In the genomic region with DNA sequence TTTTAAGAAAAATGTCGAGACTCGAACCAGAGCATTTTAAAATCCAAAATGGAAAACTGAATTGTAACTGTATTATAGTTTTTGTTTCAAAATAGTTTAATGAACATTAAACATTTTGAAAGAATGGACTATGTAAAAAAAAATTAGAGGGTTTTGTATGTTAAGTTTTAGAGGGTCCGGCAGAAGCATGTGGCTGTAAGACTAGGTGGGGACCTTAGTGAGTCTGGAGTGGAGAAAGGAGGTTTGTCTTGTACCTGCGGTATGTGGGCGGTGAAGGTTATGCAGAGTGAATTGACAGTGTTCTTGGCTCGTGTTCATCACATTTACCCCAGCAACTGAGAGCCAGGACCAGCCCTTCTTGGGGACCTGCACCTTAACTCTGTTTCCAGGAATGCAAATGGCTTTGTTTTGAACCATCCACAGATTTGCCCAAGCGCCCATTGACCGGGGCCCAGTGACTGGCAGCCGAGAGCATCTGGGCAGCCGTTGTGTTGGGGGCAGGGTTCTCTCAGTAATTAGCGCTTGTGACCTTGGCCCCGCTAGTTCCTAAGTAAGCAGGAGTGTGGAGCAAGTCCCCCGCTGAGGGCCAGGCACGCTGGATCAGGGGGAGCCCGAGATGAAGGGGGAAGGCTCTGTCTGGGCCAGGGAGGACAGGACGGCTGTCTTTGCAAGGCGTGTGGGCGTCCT, we compare ENCODE assay signal across 8 cellular contexts. TPM values are rescaled to one million over a fixed set of nuclear protein-coding genes. Genes with fewer than 3 reads are reported as not detected.
DNase-seq lines count a peak whose midpoint lies in the region; ATAC-seq, FAIRE-seq and TF ChIP-seq lines count a peak whose summit lies in the region.

No MANE protein-coding gene starts in this region.

- H3K4me1 Mint-ChIP-seq in CD8-positive, alpha-beta memory T cell: peaks cover 18 to 44% (median 25%) of the 10 kb centered on the region in 3 donors

- TSS peak; percentile 82 for BruUV-seq in GM12878 (replicated peaks; lab: Mats Ljungman, UMichigan)

- 91% methylated on average over 18 of the region's 18 CpGs for WGBS in GM12878 (ENCODE audit: insufficient coverage, insufficient replicate concordance, low lambda C conversion rate, missing lambda C conversion rate)

- TF ChIP-seq CTCF in GM12878 (IDR thresholded peaks at IDR 0.05 in 2 of 3, conservative IDR thresholded peaks at IDR 0.05 in 1 of 3; ENCODE audit: control insufficient read depth in 2 of 3, extremely low read depth in 1 of 3, insufficient read depth in 1 of 3, low read depth in 3 of 3, low read length in 3 of 3): no peak

- peak overlapping the region; percentile 93 to 100 (median 99) for H3K27ac Mint-ChIP-seq in CD8-positive, alpha-beta memory T cell

- CTCF ChIA-PET in CD8-positive, alpha-beta memory T cell (lab: Charles Lee): interaction anchor here (1.2 to 6.7 kb wide), 5 partner anchors 9 to 89 kb away, joined by 3 to 120 read pairs (median 6); no protein-coding TSS in a partner anchor
- CTCF ChIA-PET in GM12878 (lab: Yijun Ruan, JAX): interaction anchor here (0.7 to 1.2 kb wide), 2 partner anchors 14 to 115 kb away, joined by 3 read pairs; no protein-coding TSS in a partner anchor

- DNase-seq in CD8-positive, alpha-beta memory T cell: peak in 2 of 5 donors; percentile 47 to 67
- DNase-seq in NCI-H146 treated with DMSO at 0.1 percent for 48 hours (lab: John Stamatoyannopoulos, UW; ENCODE audit: unreplicated experiment) (peak; percentile 96), GM12878 (ENCODE audit: low read depth, low spot score) (no peak), HuH-7.5 (ENCODE audit: low spot score) (no peak)

- H3K9ac ChIP-seq in GM12878 (ENCODE audit: control insufficient read depth, insufficient read depth, low read length): peak overlapping the region; percentile 81
- peak overlapping the region in 1 of 2 donors; percentile 99 for H3K9ac ChIP-seq in stomach smooth muscle (ENCODE audit: low read length in 2 of 2)

- peaks cover 13 to 39% (median 37%) of the 10 kb centered on the region in 3 donors for H3K36me3 Mint-ChIP-seq in CD8-positive, alpha-beta memory T cell

- RAD21 ChIA-PET in GM12878 (lab: Charles Lee; ENCODE audit: unreplicated experiment): interaction anchor here (0.6 to 6.3 kb wide), 6 partner anchors 25 to 89 kb away, joined by 3 to 98 read pairs (median 66); no protein-coding TSS in a partner anchor

- POLR2A ChIA-PET in CD8-positive, alpha-beta memory T cell (lab: Charles Lee): interaction anchor here (1.3 to 6.8 kb wide), 15 partner anchors 9 to 163 kb away, joined by 5 to 505 read pairs (median 35); no protein-coding TSS in a partner anchor
- POLR2A ChIA-PET in GM12878 (lab: Charles Lee): interaction anchor here (1.5 to 4.0 kb wide), 6 partner anchors 14 to 103 kb away, joined by 3 to 54 read pairs (median 10); no protein-coding TSS in a partner anchor

- no peaks in the 10 kb centered on the region for H4K20me1 ChIP-seq in GM12878 (ENCODE audit: control insufficient read depth, insufficient read depth)

- intact Hi-C loops in GM12878 (cut with micrococcal nuclease; ENCODE audit: unreplicated experiment): loop anchor here (10.0 kb wide), 4 partner anchors 248 to 868 kb away; no protein-coding TSS in a partner anchor

- peak; percentile 58; the same call in 1 of the 2 replicates for TF ChIP-seq POLR2A in GM12878 (IDR thresholded peaks at IDR 0.05; ENCODE audit: low read depth, low read length)

- FAIRE-seq in GM12878 (lab: Jason Lieb, UNC): no peak

- H3K4me3 ChIP-seq in CD8-positive, alpha-beta memory T cell (ENCODE audit: low read length): peak overlapping the region; percentile 79
- H3K4me3 ChIP-seq in GM12878 (peak overlapping the region; percentile 78), stomach smooth muscle (ENCODE audit: low read length in 2 of 2) (peak overlapping the region; percentile 85 to 89)

- peaks cover 4 to 10% (median 6%) of the 10 kb centered on the region in 5 donors for H3K9me3 Mint-ChIP-seq in CD8-positive, alpha-beta memory T cell

- TF ChIP-seq RAD21 in GM12878 (IDR thresholded peaks at IDR 0.05; ENCODE audit: insufficient read depth, low read depth, low read length): no peak

- peaks cover 0 to 25% of the 10 kb centered on the region in 2 donors for H3K27me3 Mint-ChIP-seq in CD8-positive, alpha-beta memory T cell

- ATAC-seq in GM12878: no peak
- no peak for ATAC-seq in HG03135 (IDR thresholded peaks at IDR 0.05; ENCODE audit: unreplicated experiment)
- ATAC-seq in GM21737 (IDR thresholded peaks at IDR 0.05; ENCODE audit: unreplicated experiment): no peak

- H3K27ac ChIP-seq in CD8-positive, alpha-beta memory T cell (ENCODE audit: low read depth, low read length): peak overlapping the region; percentile 100
- H3K27ac ChIP-seq in GM12878 (ENCODE audit: control insufficient read depth, insufficient read depth) (peak overlapping the region; percentile 96), layer of hippocampus (ENCODE audit: low read depth, low read length) (peak overlapping the region; percentile 99), stomach smooth muscle (ENCODE audit: low read length) (peak overlapping the region; percentile 100)

- no peaks in the 10 kb centered on the region for H3K9me3 ChIP-seq in CD8-positive, alpha-beta memory T cell (ENCODE audit: low read length)
- H3K9me3 ChIP-seq in GM12878 (replicated peaks; ENCODE audit: control insufficient read depth, insufficient read depth, low read length) (no peaks in the 10 kb centered on the region; the same call in 2 of the 3 replicates), stomach smooth muscle (ENCODE audit: control insufficient read depth in 2 of 2, low read length in 2 of 2) (no peaks in the 10 kb centered on the region)

- H3K27me3 ChIP-seq in CD8-positive, alpha-beta memory T cell (ENCODE audit: insufficient read depth, low read length, poor library complexity, severe bottlenecking): no peaks in the 10 kb centered on the region
- H3K27me3 ChIP-seq in GM12878 (replicated peaks in 1 of 2; ENCODE audit: control insufficient read depth in 2 of 2, insufficient read depth in 2 of 2, low read length in 1 of 2): no peaks in the 10 kb centered on the region
- H3K27me3 ChIP-seq in layer of hippocampus (ENCODE audit: control insufficient read depth, insufficient read depth, low read length): no peaks in the 10 kb centered on the region
- no peaks in the 10 kb centered on the region for H3K27me3 ChIP-seq in stomach smooth muscle (ENCODE audit: control insufficient read depth in 1 of 2, insufficient read depth in 2 of 2, low read length in 2 of 2)

- H3K36me3 ChIP-seq in CD8-positive, alpha-beta memory T cell (ENCODE audit: insufficient read depth, low read length): peaks cover 6% of the 10 kb centered on the region
- H3K36me3 ChIP-seq in GM12878 (ENCODE audit: control insufficient read depth in 2 of 2, insufficient read depth in 2 of 2, low read length in 1 of 2) (peaks cover 5 to 8% of the 10 kb centered on the region in 2 experiments), stomach smooth muscle (ENCODE audit: control insufficient read depth in 2 of 2, insufficient read depth in 2 of 2, low read length in 2 of 2) (peaks cover 5% of the 10 kb centered on the region in 2 donors)

- TF ChIP-seq EP300 in GM12878 (IDR thresholded peaks at IDR 0.05; ENCODE audit: borderline replicate concordance in 1 of 2, control insufficient read depth in 1 of 2, low read depth in 2 of 2, low read length in 2 of 2): no peak

- peaks cover 16% of the 10 kb centered on the region for H3K4me1 ChIP-seq in CD8-positive, alpha-beta memory T cell (ENCODE audit: insufficient read depth, low read length)
- peaks cover 13% of the 10 kb centered on the region for H3K4me1 ChIP-seq in GM12878 (ENCODE audit: control insufficient read depth, insufficient read depth, low read length)
- peaks cover 15% of the 10 kb centered on the region for H3K4me1 ChIP-seq in stomach smooth muscle (ENCODE audit: control insufficient read depth, insufficient read depth, low read length)

- peaks cover 39% of the 10 kb centered on the region for H3K79me2 ChIP-seq in GM12878 (ENCODE audit: control insufficient read depth, insufficient read depth, low read length)

- SMC1A ChIA-PET in GM12878 (lab: Charles Lee; ENCODE audit: uncharacterized antibody, unreplicated experiment): interaction anchor here (2.0 to 6.8 kb wide), 5 partner anchors 14 to 65 kb away, joined by 7 to 73 read pairs (median 43); no protein-coding TSS in a partner anchor

- peak overlapping the region; percentile 87 for H3K4me2 ChIP-seq in GM12878 (ENCODE audit: control insufficient read depth, insufficient read depth)

- H3K4me3 Mint-ChIP-seq in CD8-positive, alpha-beta memory T cell: peak overlapping the region; percentile 88 to 99 (median 95)

- in situ Hi-C loops in GM12878 (cut with MboI): no loop called here

- H2AFZ ChIP-seq in GM12878 (ENCODE audit: control insufficient read depth, low read depth, low read length): no peak overlapping the region

RNA-seq across cellular contexts. Expression of a gene that starts 1.4 kb away (rescaled TPM):
- total RNA-seq in CD8-positive, alpha-beta memory T cell: 100 to 1,000 TPM; 187 to 192 TPM
- polyA plus RNA-seq in CD8-positive, alpha-beta memory T cell: 883 TPM
- 102 and 109 TPM in 2 replicates for total RNA-seq in GM12878 (2013; cell fraction: nucleolus; rRNA removed)
- total RNA-seq in GM12878 (2014; rRNA removed) (17.6 and 19.9 TPM in 2 replicates), GM12878 (2014; rRNA removed; fragmentation: Illumina TruSeq; extraction: Trizol) (16.1 and 16.2 TPM in 2 replicates), GM12878 (2021) (42.1 and 47.3 TPM in 2 replicates)
- polyA plus RNA-seq in GM12878 (2011; ENCODE audit: low read depth): 25.2 TPM
- polyA plus RNA-seq in GM12878 (2011; rRNA removed) (31.5 and 32.0 TPM in 2 replicates), GM12878 (2014; fragmentation: Illumina TruSeq; extraction: Trizol) (21.6 and 26.4 TPM in 2 replicates), GM12878 (2014; fragmentation: Nextera tagmentation; extraction: Ambion mirVana) (10 to 100 TPM in 1 of 2 experiments, 1 to 10 TPM in 1; 7.4 to 15.4 TPM), GM12878 (2014; rRNA removed) (20.2 and 25.4 TPM in 2 replicates), GM12878 (2016; fragmentation: Nextera tagmentation; extraction: Ambion mirVana) (10 to 100 TPM; 48.6 to 54.1 TPM)
- polyA plus RNA-seq in GM12878 (2011; cell fraction: cytosol; rRNA removed): 29.9 and 31.3 TPM in 2 replicates
- 60.5 and 74.6 TPM in 2 replicates for polyA plus RNA-seq in GM12878 (2011; cell fraction: nucleus; rRNA removed)
- 49.8 and 49.9 TPM in 2 replicates for polyA plus RNA-seq in GM12878 (2012)
- 78.3 and 96.8 TPM in 2 replicates for polyA minus RNA-seq in GM12878 (2011; rRNA and poly(A)+ RNA removed)
- 15.2 and 23.9 TPM in 2 replicates for polyA minus RNA-seq in GM12878 (2011; cell fraction: cytosol; rRNA and poly(A)+ RNA removed)
- 201 and 273 TPM in 2 replicates for polyA minus RNA-seq in GM12878 (2011; cell fraction: nucleus; rRNA and poly(A)+ RNA removed)
